10 cellular contexts compared by ENCODE assay signal in the genomic region with DNA sequence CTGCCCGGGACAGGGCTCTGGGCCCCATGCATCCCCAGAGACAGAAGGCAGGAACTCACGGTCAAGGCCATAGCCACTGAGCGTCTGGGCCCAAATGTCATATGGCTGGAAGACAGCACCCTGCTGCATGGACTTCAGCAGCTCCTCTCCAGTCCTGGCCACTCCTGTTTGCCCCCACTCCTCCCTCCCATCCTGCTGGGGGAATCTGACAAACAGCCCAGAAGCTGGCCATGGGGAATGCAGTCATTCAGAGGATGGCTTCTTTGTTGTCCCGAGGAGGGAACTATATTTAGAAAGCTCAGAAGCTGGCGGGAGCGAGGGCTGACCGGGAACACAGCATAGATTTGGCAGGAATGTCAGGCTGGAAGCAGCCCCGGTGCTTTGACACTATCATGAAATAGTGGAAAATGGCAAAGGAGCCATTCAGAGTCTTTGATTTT. TPM values are rescaled to one million over a fixed set of nuclear protein-coding genes. Genes with fewer than 3 reads are reported as not detected.
DNase-seq lines count a peak whose midpoint lies in the region; ATAC-seq, FAIRE-seq and TF ChIP-seq lines count a peak whose summit lies in the region.
"Had no signal": no experiment of that assay in that cellular context is flagged by ENCODE, and none has a peak within 500 bp of the region (broad histone marks: within the 10 kb centered on the region; RNA-seq: fewer than 3 reads in every experiment).

No MANE protein-coding gene starts in this region.

- TF ChIP-seq EP300 in stomach (IDR thresholded peaks at IDR 0.05), result no peak

- peaks cover 26% of the 10 kb centered on the region for H3K4me1 ChIP-seq in endothelial cell of umbilical vein (ENCODE audit: control insufficient read depth, extremely low read depth, insufficient read depth, low read length)
- peaks cover 32 to 65% (median 47%) of the 10 kb centered on the region in 4 donors for H3K4me1 ChIP-seq in stomach
- H3K4me1 ChIP-seq in BE2C, result peaks cover 23% of the 10 kb centered on the region

- no peak overlapping the region for H3K9ac ChIP-seq in endothelial cell of umbilical vein (replicated peaks; ENCODE audit: extremely low read depth, insufficient read depth, low read length)

- no peak overlapping the region for H3K27ac ChIP-seq in endothelial cell of umbilical vein (ENCODE audit: insufficient read depth, low read depth, low read length)
- H3K27ac ChIP-seq in stomach, result peak overlapping the region; percentile 22 to 81 (median 67)
- H3K27ac ChIP-seq: epithelial cell of prostate had no signal

- dilution Hi-C loops in endothelial cell of umbilical vein (cut with MboI; ENCODE audit: extremely low pct_ligation_motif_present, low sequenced_read_pairs), result no loop called here

- TF ChIP-seq POLR2A in endothelial cell of umbilical vein (IDR thresholded peaks at IDR 0.05; ENCODE audit: low read depth, low read length) (no peak), stomach (IDR thresholded peaks at IDR 0.05) (no peak)

- no peak overlapping the region for H2AFZ ChIP-seq in endothelial cell of umbilical vein (ENCODE audit: low read depth, low read length)

- no peaks in the 10 kb centered on the region for H3K79me2 ChIP-seq in endothelial cell of umbilical vein (ENCODE audit: control insufficient read depth, insufficient read depth, low read length)

- H3K36me3 ChIP-seq in endothelial cell of umbilical vein (ENCODE audit: control insufficient read depth in 2 of 2, extremely low read depth in 1 of 2, insufficient read depth in 2 of 2, low read length in 2 of 2) (peaks cover 0 to under 1% of the 10 kb centered on the region in 2 experiments), stomach (no peaks in the 10 kb centered on the region), BE2C (no peaks in the 10 kb centered on the region)

- no peaks in the 10 kb centered on the region for H3K9me3 ChIP-seq in endothelial cell of umbilical vein (replicated peaks; ENCODE audit: control insufficient read depth, insufficient read depth, low read length)
- no peaks in the 10 kb centered on the region for H3K9me3 ChIP-seq in stomach
- H3K9me3 ChIP-seq in BE2C, result no peaks in the 10 kb centered on the region

- BruUV-seq in endothelial cell of umbilical vein (replicated peaks; lab: Mats Ljungman, UMichigan), result no TSS peak

- TF ChIP-seq CTCF in HFFc6 (IDR thresholded peaks at IDR 0.05), result no peak
- TF ChIP-seq CTCF in endothelial cell of umbilical vein (IDR thresholded peaks at IDR 0.05; ENCODE audit: extremely low read depth in 1 of 2, insufficient read depth in 1 of 2, low read depth in 1 of 2, low read length in 2 of 2), result no peak
- no peak for TF ChIP-seq CTCF in stomach (IDR thresholded peaks at IDR 0.05)
- no peak for TF ChIP-seq CTCF in BE2C (IDR thresholded peaks at IDR 0.05; ENCODE audit: low read depth, low read length)

- H3K4me3 ChIP-seq in endothelial cell of umbilical vein (replicated peaks in 1 of 3; ENCODE audit: insufficient read depth in 1 of 3, low read depth in 1 of 3, low read length in 3 of 3), result no peak overlapping the region
- H3K4me3 ChIP-seq in stomach, result no peak overlapping the region
- no peak overlapping the region for H3K4me3 ChIP-seq in BE2C (ENCODE audit: low read depth, low read length)

- H3K4me2 ChIP-seq in endothelial cell of umbilical vein (ENCODE audit: insufficient read depth, low read length), result no peak overlapping the region

- peak; percentile 68 for DNase-seq in HFFc6
- DNase-seq in endothelial cell of umbilical vein (ENCODE audit: low read depth, low spot score), result peak; percentile 45
- DNase-seq in lung microvascular endothelial cell (ENCODE audit: low read depth in 2 of 2), result peak; percentile 54 to 65
- peak; percentile 74 for DNase-seq in stomach
- DNase-seq in HT-29 (ENCODE audit: low spot score), result no peak
- DNase-seq in BE2C, result no peak
- DNase-seq: GF-D8 had no signal

- peak overlapping the region; percentile 89 for H3K27ac Mint-ChIP-seq in HFFc6

- CTCF ChIA-PET in endothelial cell of umbilical vein (lab: Charles Lee), result interaction anchor here (1.0 to 1.2 kb wide), 3 partner anchors 20 to 185 kb away, joined by 3 to 4 read pairs (median 4); no protein-coding TSS in a partner anchor

- H3K9me1 ChIP-seq in endothelial cell of umbilical vein (replicated peaks; ENCODE audit: control insufficient read depth, extremely low read depth, insufficient read depth, low read length), result no peaks in the 10 kb centered on the region

- ATAC-seq in HG02798 (IDR thresholded peaks at IDR 0.05; ENCODE audit: poor library complexity, unreplicated experiment) (no peak), GM19324 (IDR thresholded peaks at IDR 0.05; ENCODE audit: low FRiP score, unreplicated experiment) (no peak)

- no peaks in the 10 kb centered on the region for H4K20me1 ChIP-seq in endothelial cell of umbilical vein (replicated peaks; ENCODE audit: control insufficient read depth, extremely low read depth, insufficient read depth, low read length)

- intact Hi-C loops in endothelial cell of umbilical vein (cut with micrococcal nuclease) (loop anchor here (10.0 kb wide), 1 partner anchor 721 kb away; no protein-coding TSS in a partner anchor), stomach (cut with DNase I; ENCODE audit: low total_unique reads) (no loop called here)

- peaks cover 96% of the 10 kb centered on the region for H3K4me1 Mint-ChIP-seq in HFFc6 (ENCODE audit: low read depth)

- peaks cover 16% of the 10 kb centered on the region for H3K27me3 Mint-ChIP-seq in HFFc6 (ENCODE audit: insufficient read depth)

- 23 to 45% (median 36%) methylated on average over 7 to 8 of the region's 8 CpGs for WGBS in stomach, 5 donors

- H3K9me3 Mint-ChIP-seq in HFFc6, result no peaks in the 10 kb centered on the region

- H3K4me3 Mint-ChIP-seq in HFFc6, result peak overlapping the region; percentile 60

- FAIRE-seq in endothelial cell of umbilical vein (lab: Jason Lieb, UNC), result no peak

- H3K36me3 Mint-ChIP-seq in HFFc6 (ENCODE audit: low read depth), result peaks cover 59% of the 10 kb centered on the region

- POLR2A ChIA-PET in endothelial cell of umbilical vein (lab: Charles Lee), result no interaction called here

- H3K27me3 ChIP-seq in endothelial cell of umbilical vein (ENCODE audit: control insufficient read depth in 2 of 2, insufficient read depth in 2 of 2, low read length in 2 of 2), result no peaks in the 10 kb centered on the region
- H3K27me3 ChIP-seq in stomach, result no peaks in the 10 kb centered on the region
- no peaks in the 10 kb centered on the region for H3K27me3 ChIP-seq in BE2C

TF ChIP-seq in endothelial cell of umbilical vein, 7 proteins besides CTCF, POLR2A, EP300 and RAD21:
- no peak for TF ChIP-seq GATA2 (IDR thresholded peaks at IDR 0.05; ENCODE audit: insufficient read depth, insufficient read length, low read depth, low read length)
- TF ChIP-seq POLR2AphosphoS5 (IDR thresholded peaks at IDR 0.05; ENCODE audit: insufficient read depth, low read depth, low read length), result no peak
- TF ChIP-seq MYC (IDR thresholded peaks at IDR 0.05; ENCODE audit: low read depth, low read length), result no peak
- no peak for TF ChIP-seq JUN (IDR thresholded peaks at IDR 0.05; ENCODE audit: borderline replicate concordance, insufficient read depth, insufficient read length, low read depth)
- TF ChIP-seq FOS (IDR thresholded peaks at IDR 0.05; ENCODE audit: borderline replicate concordance, insufficient read depth, low read length), result no peak
- no peak for TF ChIP-seq EZH2 (IDR thresholded peaks at IDR 0.05; ENCODE audit: borderline replicate concordance, low read depth, low read length, severe bottlenecking)
- TF ChIP-seq, protein P1, sequence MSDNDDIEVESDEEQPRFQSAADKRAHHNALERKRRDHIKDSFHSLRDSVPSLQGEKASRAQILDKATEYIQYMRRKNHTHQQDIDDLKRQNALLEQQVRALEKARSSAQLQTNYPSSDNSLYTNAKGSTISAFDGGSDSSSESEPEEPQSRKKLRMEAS (IDR thresholded peaks at IDR 0.05; ENCODE audit: insufficient read depth, insufficient read length), result no peak

RNA-seq across cellular contexts. Expression of gene DKK3, which starts 35.0 kb away (rescaled TPM):
- total RNA-seq in HFFc6 (2021; fragmentation: NEBNext Ultra II Directional; extraction: Animal tissue kit (Norgen Biotek cat#: 25700)), result 100 to 1,000 TPM; 518 to 872 (median 646) TPM
- total RNA-seq in endothelial cell of umbilical vein, result 131 and 165 TPM in 2 replicates
- polyA plus RNA-seq in endothelial cell of umbilical vein, result 335 and 365 TPM in 2 replicates
- 311 and 362 TPM in 2 replicates for polyA plus RNA-seq in endothelial cell of umbilical vein (2011; cell fraction: cytosol; rRNA removed)
- polyA plus RNA-seq in endothelial cell of umbilical vein (2011; cell fraction: nucleus; rRNA removed), result 162 and 176 TPM in 2 replicates
- 151 and 203 TPM in 2 replicates for polyA plus RNA-seq in endothelial cell of umbilical vein (2012)
- 287 and 327 TPM in 2 replicates for polyA minus RNA-seq in endothelial cell of umbilical vein
- not detected for polyA minus RNA-seq in endothelial cell of umbilical vein (2011; cell fraction: cytosol; rRNA and poly(A)+ RNA removed)
- polyA minus RNA-seq in endothelial cell of umbilical vein (2011; cell fraction: nucleus; rRNA and poly(A)+ RNA removed), result 67.8 and 100 TPM in 2 replicates
- 219 and 225 TPM in 2 replicates for total RNA-seq in lung microvascular endothelial cell
- total RNA-seq in stomach, result 10 to 100 TPM; 35.0 to 63.8 (median 54.7) TPM
- polyA plus RNA-seq in stomach, result 10 to 100 TPM; 21.8 to 36.7 (median 29.6) TPM
- not detected in 2 replicates for total RNA-seq in HT-29 (2014; rRNA removed; shearing (Covaris generic))
- 28.2 TPM for polyA plus RNA-seq in BE2C (2012; ENCODE audit: insufficient read depth, insufficient read length, low read depth)

Comparison
In these comparisons a context has a peak if more than half of its experiments do, and no peak if none do; other contexts are left out.
1. DNase-seq: peak in HFFc6 (single experiment), endothelial cell of umbilical vein (single experiment), lung microvascular endothelial cell (2 of 2) and stomach (single experiment); none in HT-29 (single experiment) and BE2C (single experiment).
2. RNA of gene DKK3, which starts 35.0 kb away (total RNA-seq): 518 to 872 TPM in HFFc6, 219 to 225 TPM in lung microvascular endothelial cell, 131 to 165 TPM in endothelial cell of umbilical vein and 35.0 to 63.8 TPM in stomach; not detected in HT-29; every median in the first group is over 10 times any median in the second.